ENCODE assay signal across 8 cellular contexts in genomic region chr4:140153419-140153743, GRCh38. TPM values are rescaled to one million over a fixed set of nuclear protein-coding genes. Genes with fewer than 3 reads are reported as not detected.
DNase-seq lines count a peak whose midpoint lies in the region; TF ChIP-seq lines count a peak whose summit lies in the region.

No MANE protein-coding gene starts in this region.

- H3K27me3 ChIP-seq in HL-60 (ENCODE audit: insufficient read depth, poor library complexity, severe bottlenecking) (no peaks in the 10 kb centered on the region), mammary epithelial cell (ENCODE audit: insufficient read depth, low read length) (no peaks in the 10 kb centered on the region), mononuclear cell (ENCODE audit: insufficient read depth, low read length) (no peaks in the 10 kb centered on the region)

- H3K4me3 ChIP-seq in HL-60 (replicated peaks; ENCODE audit: insufficient read depth, low read length) (peak overlapping the region; percentile 61), mammary epithelial cell (replicated peaks in 1 of 3; ENCODE audit: insufficient read depth in 1 of 3, low read depth in 2 of 3, low read length in 3 of 3) (peak overlapping the region; percentile 63 to 97 (median 65)), mononuclear cell (ENCODE audit: low read length) (peak overlapping the region; percentile 73)

- H3K79me2 ChIP-seq in mammary epithelial cell (ENCODE audit: insufficient read depth, low read length), result no peaks in the 10 kb centered on the region

- peak overlapping the region; percentile 100 for H3K27ac ChIP-seq in 22Rv1
- peak overlapping the region; percentile 96 for H3K27ac ChIP-seq in HL-60 (replicated peaks)
- no peak overlapping the region for H3K27ac ChIP-seq in mammary epithelial cell (ENCODE audit: insufficient read depth, low read depth, low read length)

- no TSS peak for BruUV-seq in mammary epithelial cell (replicated peaks; lab: Mats Ljungman, UMichigan)

- H3K36me3 ChIP-seq in mammary epithelial cell (ENCODE audit: insufficient read depth, low read length), result no peaks in the 10 kb centered on the region

- intact Hi-C loops in mammary epithelial cell (cut with micrococcal nuclease), result loop anchor here (1.0 to 10.0 kb wide), 7 partner anchors 33 to 496 kb away; no protein-coding TSS in a partner anchor

- H3K4me1 ChIP-seq in mammary epithelial cell (ENCODE audit: insufficient read depth, low read length) (peaks cover 17% of the 10 kb centered on the region), mononuclear cell (ENCODE audit: insufficient read depth, low read length) (peaks cover 42% of the 10 kb centered on the region)

- peak overlapping the region; percentile 40 for H3K9ac ChIP-seq in mammary epithelial cell (ENCODE audit: insufficient read depth, low read length)

- no peaks in the 10 kb centered on the region for H3K9me3 ChIP-seq in mammary epithelial cell (replicated peaks; ENCODE audit: insufficient read depth, low read length)
- no peaks in the 10 kb centered on the region for H3K9me3 ChIP-seq in mononuclear cell (ENCODE audit: low read depth, low read length)

- 2% methylated on average over 5 of the region's 15 CpGs for WGBS in mammary epithelial cell (ENCODE audit: low coverage, missing lambda C conversion rate)

- in situ Hi-C loops in mammary epithelial cell (cut with MboI; ENCODE audit: low sequenced_read_pairs in 2 of 2), result loop anchor here (5.0 to 10.0 kb wide), 3 partner anchors 81 to 101 kb away; no protein-coding TSS in a partner anchor

- H3K4me2 ChIP-seq in mammary epithelial cell (ENCODE audit: insufficient read depth, low read depth, low read length), result peak overlapping the region; percentile 98

- DNase-seq in HL-60 (ENCODE audit: low read depth in 1 of 2, low spot score in 1 of 2) (peak; percentile 11), mammary epithelial cell (no peak), NCI-H2029 (lab: John Stamatoyannopoulos, UW) (no peak), cerebellar cortex (ENCODE audit: low spot score) (no peak), SKM-1 treated with dmso at 0.1 percent for 144 hours (lab: John Stamatoyannopoulos, UW; ENCODE audit: unreplicated experiment) (no peak), LoVo (ENCODE audit: low spot score) (no peak)

- H4K20me1 ChIP-seq in mammary epithelial cell (ENCODE audit: insufficient read depth, low read length), result no peaks in the 10 kb centered on the region

- CTCF ChIA-PET in mammary epithelial cell (lab: Charles Lee; ENCODE audit: low non-redundant PET), result interaction anchor here (0.6 to 1.0 kb wide), 3 partner anchors 101 to 496 kb away, joined by 3 to 4 read pairs (median 4); no protein-coding TSS in a partner anchor

- H2AFZ ChIP-seq in mammary epithelial cell (ENCODE audit: low read depth, low read length), result peak overlapping the region; percentile 100

- no peak for TF ChIP-seq CTCF in 22Rv1 (IDR thresholded peaks at IDR 0.05)
- TF ChIP-seq CTCF in HL-60 (IDR thresholded peaks at IDR 0.05; ENCODE audit: insufficient read depth, low read length), result no peak
- no peak for TF ChIP-seq CTCF in mammary epithelial cell (conservative IDR thresholded peaks at IDR 0.05 in 1 of 2, IDR thresholded peaks at IDR 0.05 in 1 of 2; ENCODE audit: extremely low read depth in 1 of 2, insufficient read depth in 1 of 2, low read depth in 1 of 2, low read length in 2 of 2)

- dilution Hi-C loops in mammary epithelial cell (cut with HindIII; ENCODE audit: low sequenced_read_pairs), result loop anchor here (5.0 kb wide), 1 partner anchor 96 kb away; no protein-coding TSS in a partner anchor

RNA-seq across cellular contexts. Expression of gene MAML3, which starts 0.6 kb away (rescaled TPM):
- total RNA-seq in mammary epithelial cell (1 to 10 TPM in 1 of 2 donors, under 1 TPM in 1; 0.45 to 2.8 TPM), mononuclear cell (4.4 TPM)
- 0.57 TPM for polyA plus RNA-seq in mammary epithelial cell
- 1.4 TPM for polyA minus RNA-seq in mammary epithelial cell

Comparison
In these comparisons a context has a peak if more than half of its experiments do, and no peak if none do; other contexts are left out.
1. DNase-seq: peak in HL-60 (2 of 2); none in mammary epithelial cell (single experiment), NCI-H2029 (single experiment), cerebellar cortex (single experiment), SKM-1 treated with dmso at 0.1 percent for 144 hours (single experiment) and LoVo (single experiment).
2. Peak in every context shown above with its lines, with median percentiles within 50 percentile points of each other: H3K4me3 ChIP-seq.